In genomic region chr16:85641776-85642176, GRCh38 we compare ENCODE assay signal across 10 cellular contexts. TPM values are rescaled to one million over a fixed set of nuclear protein-coding genes. Genes with fewer than 3 reads are reported as not detected.
DNase-seq lines count a peak whose midpoint lies in the region; ATAC-seq and TF ChIP-seq lines count a peak whose summit lies in the region.
"Had no signal": no experiment of that assay in that cellular context is flagged by ENCODE, and none has a peak within 500 bp of the region (broad histone marks: within the 10 kb centered on the region; RNA-seq: fewer than 3 reads in every experiment).

No MANE protein-coding gene starts in this region.

- H3K27ac ChIP-seq in colonic mucosa (no peak overlapping the region), right lobe of liver (peak overlapping the region in 1 of 3 donors; percentile 51), transverse colon (peak overlapping the region in 3 of 4 donors; percentile 8 to 69 (median 38)), PC-3 (ENCODE audit: low read length) (no peak overlapping the region)

- H3K4me1 ChIP-seq in colonic mucosa (peaks cover 21% of the 10 kb centered on the region), right lobe of liver (peaks cover 0 to 25% (median 11%) of the 10 kb centered on the region in 4 donors), transverse colon (peaks cover 11 to 60% (median 52%) of the 10 kb centered on the region in 4 donors), PC-3 (ENCODE audit: insufficient read depth, low read length) (peaks cover 22% of the 10 kb centered on the region)

- no peak overlapping the region for H3K4me2 ChIP-seq in PC-3 (ENCODE audit: low read length)

- no peak overlapping the region for H3K9ac ChIP-seq in colonic mucosa (ENCODE audit: low read depth in 2 of 2, low read length in 2 of 2)
- H3K9ac ChIP-seq in PC-3 (ENCODE audit: low read length): no peak overlapping the region

- H3K27me3 ChIP-seq in colonic mucosa: no peaks in the 10 kb centered on the region
- H3K27me3 ChIP-seq in right lobe of liver: no peaks in the 10 kb centered on the region
- H3K27me3 ChIP-seq in transverse colon: no peaks in the 10 kb centered on the region
- no peaks in the 10 kb centered on the region for H3K27me3 ChIP-seq in PC-3 (ENCODE audit: low read length)

- ATAC-seq in right lobe of liver: peak; percentile 75 to 89 (median 88)
- ATAC-seq in PC-3: no peak

- H4K20me1 ChIP-seq in PC-3 (ENCODE audit: low read length): peaks cover 10% of the 10 kb centered on the region; the same call in 1 of the 2 replicates

- in situ Hi-C loops in transverse colon (cut with MboI; ENCODE audit: low pct_ligation_motif_present in 1 of 4, low pct_unique_long_range_greater_than_20kb in 1 of 4, low sequenced_read_pairs in 3 of 4): no loop called here

- 100% methylated on average over 1 of the region's 12 CpGs for WGBS in right lobe of liver (ENCODE audit: insufficient coverage, low coverage, low lambda C conversion rate, missing lambda C conversion rate)
- 51% methylated on average over 9 of the region's 12 CpGs; no CpG with 5 or more reads in 1 of the 2 donors for WGBS in transverse colon (ENCODE audit: low coverage in 1 of 2), 2 donors

- H3K36me3 ChIP-seq in colonic mucosa (no peaks in the 10 kb centered on the region), right lobe of liver (no peaks in the 10 kb centered on the region), transverse colon (no peaks in the 10 kb centered on the region), PC-3 (ENCODE audit: low read depth, low read length) (no peaks in the 10 kb centered on the region)

- no peak for TF ChIP-seq EP300 in transverse colon (IDR thresholded peaks at IDR 0.05; ENCODE audit: low read depth)

- no peaks in the 10 kb centered on the region for H3K9me2 ChIP-seq in PC-3 (replicated peaks; ENCODE audit: low read length)

- H3K79me2 ChIP-seq in PC-3 (ENCODE audit: low read length): peaks cover 60% of the 10 kb centered on the region

- H3F3A ChIP-seq in PC-3 (ENCODE audit: low read length, unreplicated experiment): no peaks in the 10 kb centered on the region

- TF ChIP-seq POLR2A in right lobe of liver (IDR thresholded peaks at IDR 0.05): no peak
- TF ChIP-seq POLR2A in transverse colon (IDR thresholded peaks at IDR 0.05): no peak

- BruUV-seq in PC-3 (replicated peaks; lab: Mats Ljungman, UMichigan): no TSS peak

- no peaks in the 10 kb centered on the region for H3K9me3 ChIP-seq in colonic mucosa
- no peaks in the 10 kb centered on the region for H3K9me3 ChIP-seq in right lobe of liver
- no peaks in the 10 kb centered on the region for H3K9me3 ChIP-seq in transverse colon
- no peaks in the 10 kb centered on the region for H3K9me3 ChIP-seq in PC-3 (ENCODE audit: low read length)

- no peak for TF ChIP-seq CTCF in colonic mucosa (IDR thresholded peaks at IDR 0.05)
- no peak for TF ChIP-seq CTCF in right lobe of liver (IDR thresholded peaks at IDR 0.05)
- no peak for TF ChIP-seq CTCF in transverse colon (IDR thresholded peaks at IDR 0.05)
- TF ChIP-seq CTCF in PC-3 (conservative IDR thresholded peaks at IDR 0.05; ENCODE audit: low read depth, low read length): no peak

- peak; percentile 30 to 54 (median 31) for DNase-seq in NCI-H1417 (lab: John Stamatoyannopoulos, UW)
- DNase-seq in NCI-H1417 treated with DMSO at 0.1 percent for 48 hours (lab: John Stamatoyannopoulos, UW): no peak
- peak; percentile 81 for DNase-seq in colonic mucosa
- peak; percentile 84 to 97 (median 96) for DNase-seq in right lobe of liver
- peak; percentile 72 for DNase-seq in transverse colon
- no peak for DNase-seq in PC-3
- no peak for DNase-seq in cerebellar nuclear complex (lab: John Stamatoyannopoulos, UW)
- DNase-seq in GM19238 (ENCODE audit: insufficient read length, low spot score): no peak
- DNase-seq: activated CD4-positive, CD25-positive, alpha-beta regulatory T cell treated with anti-CD3 and anti-CD28 coated beads, Interleukin-2, amount 50 U/mL, for 72 hours; KG1 had no signal

- H3K4me3 ChIP-seq in colonic mucosa: no peak overlapping the region
- no peak overlapping the region for H3K4me3 ChIP-seq in right lobe of liver
- no peak overlapping the region for H3K4me3 ChIP-seq in transverse colon
- no peak overlapping the region for H3K4me3 ChIP-seq in PC-3 (ENCODE audit: low read length)

- CTCF ChIA-PET in PC-3 (lab: Charles Lee): no interaction called here

- POLR2A ChIA-PET in PC-3 (lab: Charles Lee; ENCODE audit: unreplicated experiment): no interaction called here

- no peak overlapping the region for H2AFZ ChIP-seq in PC-3 (ENCODE audit: low read length)

- intact Hi-C loops in colonic mucosa (cut with DNase I) (no loop called here), right lobe of liver (cut with DNase I) (no loop called here), transverse colon (cut with DNase I; ENCODE audit: low total_unique reads) (no loop called here), PC-3 (cut with micrococcal nuclease) (no loop called here)

RNA-seq across cellular contexts. Expression of gene GSE1, which starts 28.7 kb away (rescaled TPM):
- 100 to 1,000 TPM in 1 of 2 donors, 10 to 100 TPM in 1; 79.2 to 103 TPM for total RNA-seq in colonic mucosa
- 10 to 100 TPM; 30.0 to 48.0 (median 38.8) TPM for total RNA-seq in right lobe of liver
- 100 to 1,000 TPM; 100 to 139 (median 120) TPM for total RNA-seq in transverse colon
- total RNA-seq in PC-3 (2014; rRNA removed): 38.4 and 60.8 TPM in 2 replicates

RNA-seq across cellular contexts. Expression of gene GINS2, which starts 47.0 kb away (rescaled TPM):
- total RNA-seq in colonic mucosa (10 to 100 TPM in 1 of 2 donors, 1 to 10 TPM in 1; 6.1 to 39.9 TPM), right lobe of liver (1 to 10 TPM in 4 of 6 experiments, under 1 TPM in 2; 0.49 to 4.7 (median 1.3) TPM), transverse colon (1 to 10 TPM in 2 of 4 donors, under 1 TPM in 1, not detected in 1; 1.00 to 4.4 (median 1.2) TPM), PC-3 (2014; rRNA removed) (24.8 and 28.7 TPM in 2 replicates)

Comparison
In these comparisons a context has a peak if more than half of its experiments do, and no peak if none do; other contexts are left out.
1. DNase-seq: peak in NCI-H1417 (3 of 3), colonic mucosa (single experiment), right lobe of liver (3 of 3) and transverse colon (single experiment); none in NCI-H1417 treated with DMSO at 0.1 percent for 48 hours (single experiment), PC-3 (single experiment), cerebellar nuclear complex (0 of 2) and GM19238 (single experiment).
2. H3K27ac ChIP-seq: peak in transverse colon (3 of 4); none in colonic mucosa (single experiment) and PC-3 (single experiment).